8 cellular contexts compared by ENCODE assay signal in genomic region chr17:78497115-78497540, GRCh38.
DNase-seq lines count a peak whose midpoint lies in the region; ATAC-seq and TF ChIP-seq lines count a peak whose summit lies in the region.

No MANE protein-coding gene starts in this region.

- TF ChIP-seq CTCF in C4-2B (conservative IDR thresholded peaks at IDR 0.05) (peak; percentile 85), HFFc6 (IDR thresholded peaks at IDR 0.05) (peak; percentile 83)

- H3K27me3 Mint-ChIP-seq in HFFc6 (ENCODE audit: insufficient read depth), result peaks cover 19% of the 10 kb centered on the region
- H3K27me3 Mint-ChIP-seq in effector memory CD8-positive, alpha-beta T cell, result peaks cover 15 to 24% of the 10 kb centered on the region in 2 donors

- peak; percentile 65 for DNase-seq in HFFc6
- DNase-seq in NCI-H526 treated with DMSO at 0.1 percent for 48 hours (lab: John Stamatoyannopoulos, UW), result peak; percentile 65
- peak; percentile 45 to 48 for DNase-seq in activated CD4-positive, alpha-beta T cell treated with anti-CD3 and anti-CD28 coated beads, Interleukin-2, amount 50 U/mL, for 4 hours
- DNase-seq in effector memory CD8-positive, alpha-beta T cell, result peak; percentile 34 to 43 (median 42)
- peak; percentile 84 to 88 for DNase-seq in lung microvascular endothelial cell (ENCODE audit: low read depth in 2 of 2)
- DNase-seq in stimulated activated CD8-positive, alpha-beta memory T cell treated with anti-CD3 and anti-CD28 coated beads, Interleukin-2, amount 100 ng/mL, for 48 hours (ENCODE audit: low read depth in 2 of 2), result peak; percentile 11 to 20

- no peak overlapping the region for H3K27ac ChIP-seq in C4-2B

- no peak overlapping the region for H3K4me3 Mint-ChIP-seq in HFFc6
- no peak overlapping the region for H3K4me3 Mint-ChIP-seq in effector memory CD8-positive, alpha-beta T cell

- no peaks in the 10 kb centered on the region for H3K36me3 Mint-ChIP-seq in HFFc6 (ENCODE audit: low read depth)
- H3K36me3 Mint-ChIP-seq in effector memory CD8-positive, alpha-beta T cell (ENCODE audit: insufficient read depth), result no peaks in the 10 kb centered on the region

- H3K9me3 Mint-ChIP-seq in HFFc6, result no peaks in the 10 kb centered on the region
- no peaks in the 10 kb centered on the region for H3K9me3 Mint-ChIP-seq in effector memory CD8-positive, alpha-beta T cell

- no peaks in the 10 kb centered on the region for H3K4me1 Mint-ChIP-seq in HFFc6 (ENCODE audit: low read depth)
- no peaks in the 10 kb centered on the region for H3K4me1 Mint-ChIP-seq in effector memory CD8-positive, alpha-beta T cell (ENCODE audit: low read depth in 2 of 2)

- H3K27ac Mint-ChIP-seq in HFFc6, result no peak overlapping the region
- H3K27ac Mint-ChIP-seq in effector memory CD8-positive, alpha-beta T cell, result no peak overlapping the region

- peak; percentile 63 for ATAC-seq in effector memory CD8-positive, alpha-beta T cell (replicated peaks)
- ATAC-seq in HG02938 (IDR thresholded peaks at IDR 0.05; ENCODE audit: unreplicated experiment), result no peak

Comparison
In these comparisons a context has a peak if more than half of its experiments do, and no peak if none do; other contexts are left out.
1. DNase-seq: peak in every context shown above with its lines; median percentile 86 in lung microvascular endothelial cell; 65 in HFFc6; 65 in NCI-H526 treated with DMSO at 0.1 percent for 48 hours; 46 in activated CD4-positive, alpha-beta T cell treated with anti-CD3 and anti-CD28 coated beads, Interleukin-2, amount 50 U/mL, for 4 hours; 42 in effector memory CD8-positive, alpha-beta T cell; 16 in stimulated activated CD8-positive, alpha-beta memory T cell treated with anti-CD3 and anti-CD28 coated beads, Interleukin-2, amount 100 ng/mL, for 48 hours.